In the genomic region with DNA sequence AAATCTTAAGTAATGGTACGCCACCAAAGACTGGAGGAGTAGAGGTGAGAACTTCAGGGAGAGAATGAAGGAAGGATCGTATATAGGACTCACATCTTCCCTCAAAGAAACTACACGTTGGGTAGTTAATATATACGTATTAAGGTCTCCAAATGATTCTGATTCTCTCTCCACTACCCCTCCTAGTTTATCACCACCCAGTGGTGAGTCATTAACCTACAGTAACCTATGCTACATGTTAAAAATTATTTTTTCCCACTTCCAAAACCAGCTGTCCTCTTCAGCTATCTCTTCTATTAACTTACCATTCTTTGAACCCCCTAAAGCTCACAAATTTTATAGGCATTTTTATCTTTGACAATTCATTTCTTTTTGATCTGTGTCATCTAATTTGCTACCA, we compare ENCODE assay signal across 26 cellular contexts.
"Had no signal": no experiment of that assay in that cellular context is flagged by ENCODE, and none has a peak within 500 bp of the region (broad histone marks: within the 10 kb centered on the region; RNA-seq: fewer than 3 reads in every experiment).

No MANE protein-coding gene starts in this region.

- DNase-seq: activated CD4-positive, alpha-beta memory T cell treated with anti-CD3 and anti-CD28 coated beads for 36 hours; activated CD4-positive, alpha-beta T cell treated with anti-CD3 and anti-CD28 coated beads for 4 hours; activated gamma-delta T cell treated with Interleukin-2 at 50 U/mL for 16 hours; activated T-cell treated with anti-CD3 and anti-CD28 coated beads for 4 hours; adrenal gland; caudate nucleus; heart right ventricle; left cardiac atrium; nephron progenitor cell; nucleus accumbens; posterior cingulate gyrus; sigmoid colon; spleen; stimulated activated CD8-positive, alpha-beta memory T cell treated with anti-CD3 and anti-CD28 coated beads, Interleukin-4, amount 100 ng/mL, for 48 hours; stimulated activated naive CD8-positive, alpha-beta T cell treated with anti-CD3 and anti-CD28 coated beads, Interleukin-15, Interleukin-2, amounts not matched to agents 100 U/mL and 50 U/mL, for 24 hours; substantia nigra; tibial artery had no signal

- H3K4me3 ChIP-seq: adrenal gland, esophagus muscularis mucosa, heart right ventricle, lung, sigmoid colon, spleen, tibial artery, vagina had no signal

- H3K9me3 Mint-ChIP-seq: activated CD4-positive, alpha-beta memory T cell treated with anti-CD3 and anti-CD28 coated beads for 36 hours; activated T-helper 1 cell treated with anti-CD3 and anti-CD28 coated beads, Interleukin-12 subunit alpha, Interleukin-12 subunit beta, Interleukin-2, Interleukin-4 antibody, amounts not matched to agents 30 ng/mL and 10 ng/mL and 1 ng/mL, durations not matched to agents 14 hours and 24 hours and 36 hours; T-helper 2 cell treated with Interferon-gamma antibody and Interleukin-4, amounts not matched to agents 5 μg/mL and 100 μg/mL, for 36 hours had no signal

- H3K36me3 ChIP-seq: adrenal gland, esophagus muscularis mucosa, heart right ventricle, sigmoid colon, spleen had no signal

- H3K9me3 ChIP-seq: adrenal gland, esophagus muscularis mucosa, heart right ventricle, sigmoid colon, spleen, tibial artery, vagina had no signal

- H3K4me1 ChIP-seq: adrenal gland, esophagus muscularis mucosa, heart right ventricle, sigmoid colon, spleen, tibial artery, vagina had no signal

- FAIRE-seq: TTC549 had no signal

- H3K4me3 Mint-ChIP-seq: activated CD4-positive, alpha-beta memory T cell treated with anti-CD3 and anti-CD28 coated beads for 36 hours; activated T-helper 1 cell treated with anti-CD3 and anti-CD28 coated beads, Interleukin-12 subunit alpha, Interleukin-12 subunit beta, Interleukin-2, Interleukin-4 antibody, amounts not matched to agents 30 ng/mL and 10 ng/mL and 1 ng/mL, durations not matched to agents 14 hours and 24 hours and 36 hours; mesothelial cell of epicardium; nephron progenitor cell; T-helper 2 cell treated with Interferon-gamma antibody and Interleukin-4, amounts not matched to agents 5 μg/mL and 100 μg/mL, for 36 hours; WTC11 had no signal

- H3K27me3 ChIP-seq: adrenal gland, esophagus muscularis mucosa, heart right ventricle, sigmoid colon, spleen, tibial artery, vagina had no signal

- H3K36me3 Mint-ChIP-seq: activated CD4-positive, alpha-beta memory T cell treated with anti-CD3 and anti-CD28 coated beads for 36 hours; activated naive CD4-positive, alpha-beta T cell treated with anti-CD3 and anti-CD28 coated beads, Interleukin-2, amount 50 U/mL, for 72 hours had no signal

- H3K27ac Mint-ChIP-seq: activated CD4-positive, alpha-beta memory T cell treated with anti-CD3 and anti-CD28 coated beads for 36 hours; activated naive CD4-positive, alpha-beta T cell treated with anti-CD3 and anti-CD28 coated beads, Interleukin-2, amount 50 U/mL, for 72 hours; activated T-helper 1 cell treated with anti-CD3 and anti-CD28 coated beads, Interleukin-12 subunit alpha, Interleukin-12 subunit beta, Interleukin-2, Interleukin-4 antibody, amounts not matched to agents 30 ng/mL and 10 ng/mL and 1 ng/mL, durations not matched to agents 14 hours and 24 hours and 36 hours; nephron progenitor cell; T-helper 2 cell treated with Interferon-gamma antibody and Interleukin-4, amounts not matched to agents 5 μg/mL and 100 μg/mL, for 36 hours; WTC11 had no signal

- H3K27me3 Mint-ChIP-seq: activated CD4-positive, alpha-beta memory T cell treated with anti-CD3 and anti-CD28 coated beads for 36 hours had no signal

- H3K4me1 Mint-ChIP-seq: nephron progenitor cell had no signal

- H3K27ac ChIP-seq: adrenal gland, esophagus muscularis mucosa, heart right ventricle, sigmoid colon, spleen, tibial artery, vagina had no signal
